23 cellular contexts compared by ENCODE assay signal in the genomic region with DNA sequence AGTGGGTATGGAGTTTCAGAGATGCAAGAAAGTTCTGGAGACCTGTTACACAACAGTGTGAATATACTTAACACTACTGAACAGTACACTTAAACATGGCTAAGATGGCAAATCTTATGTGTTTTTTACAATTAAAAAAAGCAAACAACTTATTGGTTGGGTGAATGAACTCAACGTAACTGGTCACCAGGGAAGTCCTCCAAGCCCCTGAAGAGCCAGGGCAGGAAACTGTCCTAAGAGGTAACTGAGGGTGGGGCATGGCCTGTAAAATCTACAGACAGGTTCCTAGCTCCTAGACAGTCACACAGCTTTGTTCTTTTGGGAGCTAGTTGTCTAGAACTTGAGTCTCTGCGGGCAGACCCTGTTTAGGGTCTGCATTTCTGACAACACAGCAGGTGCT. TPM values are rescaled to one million over a fixed set of nuclear protein-coding genes. Genes with fewer than 3 reads are reported as not detected.
DNase-seq lines count a peak whose midpoint lies in the region; ATAC-seq, FAIRE-seq and TF ChIP-seq lines count a peak whose summit lies in the region.
"Had no signal": no experiment of that assay in that cellular context is flagged by ENCODE, and none has a peak within 500 bp of the region (broad histone marks: within the 10 kb centered on the region; RNA-seq: fewer than 3 reads in every experiment).

No MANE protein-coding gene starts in this region.

- no peaks in the 10 kb centered on the region for H3K27me3 Mint-ChIP-seq in central memory CD8-positive, alpha-beta T cell
- H3K27me3 Mint-ChIP-seq: progenitor cell of endocrine pancreas had no signal

- H2AFZ ChIP-seq in GM23248 (no peak overlapping the region), OCI-LY7 (ENCODE audit: low read length) (no peak overlapping the region), parathyroid adenoma (peak overlapping the region; percentile 16)

- POLR2A ChIA-PET in OCI-LY7 (lab: Charles Lee), result interaction anchor here (0.5 to 0.6 kb wide), 3 partner anchors 41 to 236 kb away, joined by 4 to 11 read pairs (median 4); no protein-coding TSS in a partner anchor

- no peaks in the 10 kb centered on the region for H3K79me2 ChIP-seq in GM23248 (ENCODE audit: insufficient read depth)
- H3K79me2 ChIP-seq in OCI-LY7 (ENCODE audit: insufficient read depth, low read depth, low read length), result no peaks in the 10 kb centered on the region
- no peaks in the 10 kb centered on the region for H3K79me2 ChIP-seq in parathyroid adenoma

- H3K27me3 ChIP-seq in GM23248 (replicated peaks; ENCODE audit: insufficient read depth), result no peaks in the 10 kb centered on the region
- H3K27me3 ChIP-seq in parathyroid adenoma (ENCODE audit: control insufficient read depth, insufficient read depth, low read length), result no peaks in the 10 kb centered on the region
- no peaks in the 10 kb centered on the region for H3K27me3 ChIP-seq in pancreas
- H3K27me3 ChIP-seq in sigmoid colon, result no peaks in the 10 kb centered on the region
- H3K27me3 ChIP-seq: SJCRH30, spleen, suprapubic skin had no signal

- FAIRE-seq in pancreas (lab: Jason Lieb, UNC), result no peak
- FAIRE-seq: islet of Langerhans had no signal

- no peaks in the 10 kb centered on the region for H3K9me3 Mint-ChIP-seq in central memory CD8-positive, alpha-beta T cell
- H3K9me3 Mint-ChIP-seq: natural killer cell had no signal

- H3K9ac ChIP-seq in GM23248 (no peak overlapping the region), parathyroid adenoma (no peak overlapping the region)
- H3K9ac ChIP-seq: KMS-11 had no signal

- H3K4me1 ChIP-seq in GM23248 (ENCODE audit: insufficient read depth) (peaks cover 23% of the 10 kb centered on the region), OCI-LY7 (ENCODE audit: insufficient read depth, low read length, poor library complexity, severe bottlenecking) (no peaks in the 10 kb centered on the region), parathyroid adenoma (peaks cover 17% of the 10 kb centered on the region), pancreas (peaks cover 0 to 15% (median 7%) of the 10 kb centered on the region in 3 donors), sigmoid colon (peaks cover 0 to 41% (median 34%) of the 10 kb centered on the region in 4 donors)

- no peak for ATAC-seq in central memory CD8-positive, alpha-beta T cell (replicated peaks; ENCODE audit: extremely low read depth, poor library complexity, severe bottlenecking)
- no peak for ATAC-seq in pancreas
- ATAC-seq: natural killer cell had no signal

- no peaks in the 10 kb centered on the region; the same call in 1 of the 2 replicates for H3K36me3 ChIP-seq in GM23248 (ENCODE audit: low read depth)
- H3K36me3 ChIP-seq in OCI-LY7 (ENCODE audit: insufficient read depth, low read length), result peaks cover 68% of the 10 kb centered on the region
- no peaks in the 10 kb centered on the region for H3K36me3 ChIP-seq in parathyroid adenoma (ENCODE audit: control insufficient read depth, insufficient read depth, low read length)
- peaks cover 0 to 44% (median 9%) of the 10 kb centered on the region in 3 donors for H3K36me3 ChIP-seq in pancreas
- H3K36me3 ChIP-seq in sigmoid colon, result peaks cover 19 to 84% (median 37%) of the 10 kb centered on the region in 4 donors

- no peak overlapping the region for H3K4me3 ChIP-seq in GM23248
- no peak overlapping the region for H3K4me3 ChIP-seq in OCI-LY7 (ENCODE audit: low read depth, low read length, poor library complexity, severe bottlenecking)
- H3K4me3 ChIP-seq in parathyroid adenoma (ENCODE audit: low read depth, low read length), result no peak overlapping the region
- no peak overlapping the region for H3K4me3 ChIP-seq in pancreas
- H3K4me3 ChIP-seq in sigmoid colon, result no peak overlapping the region
- H3K4me3 ChIP-seq: SJCRH30, spleen, suprapubic skin had no signal

- no peaks in the 10 kb centered on the region for H3K9me2 ChIP-seq in GM23248 (ENCODE audit: insufficient read depth)
- H3K9me2 ChIP-seq in OCI-LY7 (ENCODE audit: insufficient read depth, low read length), result no peaks in the 10 kb centered on the region

- 95 to 100% methylated on average over 2 of the region's 2 CpGs for WGBS in GM23248 (ENCODE audit: low coverage in 1 of 2, low lambda C conversion rate in 2 of 2, missing lambda C conversion rate in 2 of 2), 2 experiments
- 91 to 93% methylated on average over 2 of the region's 2 CpGs for WGBS in pancreas, 2 donors
- WGBS in sigmoid colon, 2 donors, result 87 to 88% methylated on average over 2 of the region's 2 CpGs

- peaks cover 20% of the 10 kb centered on the region for H3K4me1 Mint-ChIP-seq in central memory CD8-positive, alpha-beta T cell

- no peak for TF ChIP-seq EP300 in sigmoid colon (IDR thresholded peaks at IDR 0.05)

- TF ChIP-seq POLR2A in sigmoid colon (IDR thresholded peaks at IDR 0.05), result no peak

- H3K4me2 ChIP-seq in GM23248 (ENCODE audit: unreplicated experiment) (no peak overlapping the region), OCI-LY7 (ENCODE audit: low read length) (no peak overlapping the region), parathyroid adenoma (ENCODE audit: low read length) (peak overlapping the region; percentile 37)
- H3K4me2 ChIP-seq: KMS-11 had no signal

- H3K4me3 Mint-ChIP-seq in central memory CD8-positive, alpha-beta T cell, result no peak overlapping the region
- H3K4me3 Mint-ChIP-seq: natural killer cell had no signal

- intact Hi-C loops in OCI-LY7 (cut with micrococcal nuclease; ENCODE audit: unreplicated experiment), result loop anchor here (5.0 kb wide), 1 partner anchor 52 kb away; no protein-coding TSS in a partner anchor
- intact Hi-C loops in pancreas (cut with DNase I), result loop anchor here in 1 of 3 donors (10.0 kb wide), 1 partner anchor 139 kb away; no protein-coding TSS in a partner anchor
- intact Hi-C loops in sigmoid colon (cut with DNase I), result loop anchor here (5.0 kb wide), 1 partner anchor 147 kb away; no protein-coding TSS in a partner anchor

- H4K20me1 ChIP-seq in GM23248 (ENCODE audit: insufficient read depth), result no peaks in the 10 kb centered on the region
- no peaks in the 10 kb centered on the region for H4K20me1 ChIP-seq in OCI-LY7 (ENCODE audit: insufficient read depth, low read length)

- peak overlapping the region; percentile 12 for H3K27ac Mint-ChIP-seq in central memory CD8-positive, alpha-beta T cell (ENCODE audit: low read depth)
- H3K27ac Mint-ChIP-seq: natural killer cell had no signal

- no peak for DNase-seq in GM23248
- DNase-seq in OCI-LY7 (ENCODE audit: low spot score), result no peak
- no peak for DNase-seq in central memory CD8-positive, alpha-beta T cell (ENCODE audit: low spot score in 2 of 2)
- DNase-seq in pancreas, result no peak
- no peak for DNase-seq in NCI-H146 treated with DMSO at 0.1 percent for 48 hours (lab: John Stamatoyannopoulos, UW; ENCODE audit: unreplicated experiment)
- DNase-seq in sigmoid colon, result no peak
- DNase-seq: caudate nucleus; DMS 273 treated with DMSO at 0.1 percent for 48 hours; effector CD4-positive, alpha-beta T cell; GF-D8; natural killer cell; NCI-H2081 treated with DMSO at 0.1 percent for 48 hours; NCI-H524; OCI-M1; SJCRH30; spleen had no signal

- H3K9me3 ChIP-seq in GM23248 (ENCODE audit: low read depth) (no peaks in the 10 kb centered on the region), OCI-LY7 (ENCODE audit: low read length) (no peaks in the 10 kb centered on the region), parathyroid adenoma (ENCODE audit: control insufficient read depth, low read length) (no peaks in the 10 kb centered on the region), pancreas (no peaks in the 10 kb centered on the region), sigmoid colon (no peaks in the 10 kb centered on the region)
- H3K9me3 ChIP-seq: SJCRH30, spleen, suprapubic skin had no signal

- in situ Hi-C loops in GM23248 (cut with MboI), result no loop called here

- no peak for TF ChIP-seq CTCF in OCI-LY7 (conservative IDR thresholded peaks at IDR 0.05; ENCODE audit: low read length)
- TF ChIP-seq CTCF in parathyroid adenoma (IDR thresholded peaks at IDR 0.05), result no peak
- TF ChIP-seq CTCF in pancreas (IDR thresholded peaks at IDR 0.05), result no peak
- no peak for TF ChIP-seq CTCF in sigmoid colon (IDR thresholded peaks at IDR 0.05)

- H3F3A ChIP-seq in GM23248 (ENCODE audit: insufficient read depth), result peaks cover 18% of the 10 kb centered on the region

- H3K27ac ChIP-seq in GM23248 (peak overlapping the region; percentile 60), OCI-LY7 (ENCODE audit: low read depth, low read length, poor library complexity, severe bottlenecking) (no peak overlapping the region), parathyroid adenoma (peak overlapping the region; percentile 88), pancreas (no peak overlapping the region), sigmoid colon (peak overlapping the region in 1 of 4 donors; percentile 9)
- H3K27ac ChIP-seq: KMS-11, SJCRH30, suprapubic skin had no signal

- CTCF ChIA-PET in OCI-LY7 (lab: Charles Lee; ENCODE audit: unreplicated experiment), result interaction anchor here (1.3 kb wide), 1 partner anchor 15 kb away, joined by 3 read pairs; no protein-coding TSS in a partner anchor

- TSS peak; percentile 28 for BruUV-seq in OCI-LY7 (replicated peaks; lab: Mats Ljungman, UMichigan)

- peaks cover 24% of the 10 kb centered on the region for H3K36me3 Mint-ChIP-seq in central memory CD8-positive, alpha-beta T cell (ENCODE audit: insufficient read depth)

RNA-seq across cellular contexts. Expression of a gene that starts 10.3 kb away (rescaled TPM):
- not detected in 2 replicates for total RNA-seq in GM23248 (2014; rRNA removed; shearing (Covaris generic))
- polyA plus RNA-seq in GM23248 (2016; fragmentation: Nextera tagmentation; extraction: Ambion mirVana) (0.13 TPM in 1 of 2 replicates, not detected in the other), pancreas (1 to 10 TPM in 1 of 2 donors, under 1 TPM in 1; 0.27 to 3.5 TPM), sigmoid colon (1 to 10 TPM in 2 of 3 donors, not detected in 1; 1.2 to 3.1 TPM)
- total RNA-seq in OCI-LY7 (2014; rRNA removed; shearing (Covaris generic)), result not detected in 2 replicates
- total RNA-seq in OCI-LY7 (2022) (not detected in 2 replicates), pancreas (under 1 TPM in 2 of 6 donors, not detected in 4; 0.16 to 0.20 TPM), sigmoid colon (10 to 100 TPM in 1 of 4 donors, not detected in 3; 23.3 TPM)
- total RNA-seq: lung microvascular endothelial cell, natural killer cell, progenitor cell of endocrine pancreas had no signal
- polyA plus RNA-seq: BJ had no signal

RNA-seq across cellular contexts. Expression of a gene that starts 28.6 kb away (rescaled TPM):
- total RNA-seq in GM23248 (2014; rRNA removed; shearing (Covaris generic)), result 35.3 and 37.3 TPM in 2 replicates
- 33.6 and 35.2 TPM in 2 replicates for polyA plus RNA-seq in GM23248 (2016; fragmentation: Nextera tagmentation; extraction: Ambion mirVana)
- 36.3 and 65.9 TPM in 2 replicates for total RNA-seq in OCI-LY7 (2014; rRNA removed; shearing (Covaris generic))
- 103 and 112 TPM in 2 replicates for total RNA-seq in OCI-LY7 (2022)
- 10 to 100 TPM; 22.1 to 43.7 (median 29.1) TPM for total RNA-seq in pancreas
- 10 to 100 TPM; 58.5 to 60.1 TPM for polyA plus RNA-seq in pancreas
- 10 to 100 TPM; 27.3 to 64.8 (median 31.7) TPM for total RNA-seq in sigmoid colon
- polyA plus RNA-seq in sigmoid colon, result 10 to 100 TPM; 19.2 to 83.0 (median 29.1) TPM

RNA-seq across cellular contexts. Expression of a gene that starts 37.2 kb away (rescaled TPM):
- 33.3 and 36.2 TPM in 2 replicates for total RNA-seq in GM23248 (2014; rRNA removed; shearing (Covaris generic))
- 15.8 and 16.4 TPM in 2 replicates for polyA plus RNA-seq in GM23248 (2016; fragmentation: Nextera tagmentation; extraction: Ambion mirVana)
- 5.4 and 9.3 TPM in 2 replicates for total RNA-seq in OCI-LY7 (2014; rRNA removed; shearing (Covaris generic))
- 3.9 and 5.1 TPM in 2 replicates for total RNA-seq in OCI-LY7 (2022)
- 10 to 100 TPM; 13.8 to 28.1 (median 20.6) TPM for total RNA-seq in pancreas
- 10 to 100 TPM; 22.4 to 35.7 TPM for polyA plus RNA-seq in pancreas
- 10 to 100 TPM; 78.8 to 86.1 (median 83.8) TPM for total RNA-seq in sigmoid colon
- 10 to 100 TPM; 25.4 to 35.4 (median 25.8) TPM for polyA plus RNA-seq in sigmoid colon

RNA-seq across cellular contexts. Expression of a gene that starts 45.0 kb away (rescaled TPM):
- total RNA-seq in GM23248 (2014; rRNA removed; shearing (Covaris generic)), result 103 and 116 TPM in 2 replicates
- polyA plus RNA-seq in GM23248 (2016; fragmentation: Nextera tagmentation; extraction: Ambion mirVana) (102 and 106 TPM in 2 replicates), pancreas (10 to 100 TPM; 32.0 to 41.7 TPM), sigmoid colon (100 to 1,000 TPM in 1 of 3 donors, 10 to 100 TPM in 2; 57.1 to 112 (median 78.1) TPM)
- total RNA-seq in OCI-LY7 (2014; rRNA removed; shearing (Covaris generic)), result 149 and 150 TPM in 2 replicates
- total RNA-seq in OCI-LY7 (2022) (140 and 150 TPM in 2 replicates), pancreas (10 to 100 TPM; 34.2 to 43.5 (median 39.5) TPM), sigmoid colon (10 to 100 TPM; 53.2 to 71.3 (median 64.2) TPM)

Comparison
In these comparisons a context has a peak if more than half of its experiments do, and no peak if none do; other contexts are left out.
1. H3K27ac ChIP-seq: peak in GM23248 (single experiment) and parathyroid adenoma (single experiment); none in OCI-LY7 (single experiment) and pancreas (0 of 4).